8 cellular contexts compared by ENCODE assay signal in the genomic region with DNA sequence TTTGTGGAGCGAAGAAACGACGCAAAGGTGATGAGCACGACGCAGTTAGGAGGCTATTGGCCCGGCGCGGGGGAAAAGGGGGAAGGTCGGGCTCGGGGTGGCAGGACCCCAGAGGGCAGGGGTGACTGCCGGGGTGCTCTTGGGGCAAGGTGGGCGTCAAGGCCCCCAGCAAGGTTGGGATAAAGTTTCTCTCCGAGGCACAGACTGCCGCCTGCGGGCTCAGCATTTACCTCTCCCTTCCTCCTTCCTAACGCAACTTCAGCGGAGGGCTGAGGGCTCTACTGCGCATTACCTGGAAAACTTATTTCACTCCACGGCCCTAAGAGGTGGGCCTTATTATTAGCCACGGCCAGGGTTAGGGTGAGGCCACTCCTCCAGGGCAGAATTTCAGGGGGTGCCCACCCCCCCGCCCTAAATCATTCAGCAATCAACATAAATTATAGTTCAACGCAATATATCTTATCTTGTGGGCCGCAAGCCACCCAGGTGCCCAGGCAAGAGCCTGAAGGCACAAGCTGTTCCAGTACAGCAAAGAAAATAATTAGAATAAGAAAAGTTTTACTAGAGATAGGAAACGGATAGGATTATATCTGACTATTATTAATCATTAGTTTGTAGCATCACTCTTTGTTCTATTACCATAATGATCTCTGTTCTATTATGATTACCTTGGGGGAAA. TPM values are rescaled to one million over a fixed set of nuclear protein-coding genes. Genes with fewer than 3 reads are reported as not detected.
DNase-seq lines count a peak whose midpoint lies in the region; ATAC-seq, FAIRE-seq and TF ChIP-seq lines count a peak whose summit lies in the region.
"Not testable (repeated sequence)": the region's sequence is repeated elsewhere in the genome, so short reads cannot be mapped to it uniquely, and the experiment has no call there.
"Had no signal": no experiment of that assay in that cellular context is flagged by ENCODE, and none has a peak within 500 bp of the region (broad histone marks: within the 10 kb centered on the region; RNA-seq: fewer than 3 reads in every experiment).

No MANE protein-coding gene starts in this region.

- H3K27ac ChIP-seq in GM23338 (ENCODE audit: low read depth); kidney (ENCODE audit: low read depth in 2 of 2, low read length in 2 of 2): not testable (repeated sequence)

- not testable (repeated sequence) for H3K9me2 ChIP-seq in GM23338 (ENCODE audit: insufficient read depth)

- H3K27me3 Mint-ChIP-seq in GM23338 (ENCODE audit: insufficient read depth, low read depth, poor library complexity); activated naive CD4-positive, alpha-beta T cell treated with anti-CD3 and anti-CD28 coated beads, Interleukin-2, amount 50 U/mL, for 24 hours; effector memory CD8-positive, alpha-beta T cell; neural crest cell (ENCODE audit: low read depth): not testable (repeated sequence)

- H3K9me3 Mint-ChIP-seq in GM23338; activated naive CD4-positive, alpha-beta T cell treated with anti-CD3 and anti-CD28 coated beads, Interleukin-2, amount 50 U/mL, for 24 hours; effector memory CD8-positive, alpha-beta T cell; neural crest cell: not testable (repeated sequence)

- H2AFZ ChIP-seq in GM23338: not testable (repeated sequence)

- H3K4me1 ChIP-seq in GM23338 (ENCODE audit: insufficient read depth); kidney (ENCODE audit: control insufficient read depth in 1 of 2, insufficient read depth in 1 of 2, low read depth in 1 of 2, low read length in 2 of 2): not testable (repeated sequence)

- DNase-seq in GM23338 (ENCODE audit: low spot score): peak; percentile 68
- peak; percentile 17 for DNase-seq in T-helper 22 cell (ENCODE audit: low read depth)
- DNase-seq in effector memory CD8-positive, alpha-beta T cell: peak; percentile 24 to 44 (median 42)
- DNase-seq in kidney: peak; percentile 94
- DNase-seq in neural crest cell (ENCODE audit: low read depth, low spot score): peak; percentile 58
- DNase-seq in stimulated activated CD8-positive, alpha-beta memory T cell treated with anti-CD3 and anti-CD28 coated beads, Interleukin-4, amount 100 ng/mL, for 48 hours: peak; percentile 55

- H4K20me1 ChIP-seq in GM23338 (replicated peaks; ENCODE audit: insufficient read depth): not testable (repeated sequence)

- not testable (repeated sequence) for H3K4me1 Mint-ChIP-seq in GM23338; activated naive CD4-positive, alpha-beta T cell treated with anti-CD3 and anti-CD28 coated beads, Interleukin-2, amount 50 U/mL, for 24 hours; effector memory CD8-positive, alpha-beta T cell (ENCODE audit: low read depth in 2 of 2); neural crest cell

- TF ChIP-seq CTCF in GM23338 (conservative IDR thresholded peaks at IDR 0.05; ENCODE audit: low read depth in 2 of 2); kidney (IDR thresholded peaks at IDR 0.05; ENCODE audit: borderline replicate concordance, extremely low read depth, insufficient read depth); neural crest cell (conservative IDR thresholded peaks at IDR 0.05): not testable (repeated sequence)

- not testable (repeated sequence) for ATAC-seq in GM23338; effector memory CD8-positive, alpha-beta T cell (replicated peaks)

- FAIRE-seq in kidney (lab: Jason Lieb, UNC): not testable (repeated sequence)

- H3K4me2 ChIP-seq in GM23338: peak overlapping the region; percentile 84

- H3K36me3 ChIP-seq in GM23338 (ENCODE audit: insufficient read depth); kidney (ENCODE audit: control insufficient read depth in 1 of 2, insufficient read depth in 2 of 2, low read length in 2 of 2): not testable (repeated sequence)

- not testable (repeated sequence) for H3K9me3 ChIP-seq in kidney (ENCODE audit: control insufficient read depth in 1 of 2, low read length in 2 of 2)

- H3K4me3 ChIP-seq in GM23338: peak overlapping the region; percentile 52
- not testable (repeated sequence) for H3K4me3 ChIP-seq in kidney (ENCODE audit: low read length in 2 of 2)

- H3K27me3 ChIP-seq in GM23338 (ENCODE audit: insufficient read depth): not testable (repeated sequence)

- intact Hi-C loops in kidney (cut with DNase I): not testable (repeated sequence)

- peak overlapping the region; percentile 56 for H3K4me3 Mint-ChIP-seq in GM23338
- peak overlapping the region; percentile 2 for H3K4me3 Mint-ChIP-seq in activated naive CD4-positive, alpha-beta T cell treated with anti-CD3 and anti-CD28 coated beads, Interleukin-2, amount 50 U/mL, for 24 hours
- peak overlapping the region in 1 of 2 donors; percentile 1 for H3K4me3 Mint-ChIP-seq in effector memory CD8-positive, alpha-beta T cell
- peak overlapping the region; percentile 68 for H3K4me3 Mint-ChIP-seq in neural crest cell

- not testable (repeated sequence) for H3K36me3 Mint-ChIP-seq in GM23338 (ENCODE audit: low read depth); activated naive CD4-positive, alpha-beta T cell treated with anti-CD3 and anti-CD28 coated beads, Interleukin-2, amount 50 U/mL, for 24 hours; effector memory CD8-positive, alpha-beta T cell (ENCODE audit: insufficient read depth); neural crest cell (ENCODE audit: low read depth)

- H3K9ac ChIP-seq in kidney (ENCODE audit: low read length in 2 of 2): not testable (repeated sequence)

- H3K79me2 ChIP-seq in GM23338 (replicated peaks; ENCODE audit: insufficient read depth): not testable (repeated sequence)

- H3F3A ChIP-seq in GM23338 (replicated peaks; ENCODE audit: low read depth): not testable (repeated sequence)

- H3K27ac Mint-ChIP-seq in GM23338: peak overlapping the region; percentile 2; the same call in 1 of the 2 replicates
- not testable (repeated sequence) for H3K27ac Mint-ChIP-seq in activated naive CD4-positive, alpha-beta T cell treated with anti-CD3 and anti-CD28 coated beads, Interleukin-2, amount 50 U/mL, for 24 hours; neural crest cell (ENCODE audit: unreplicated experiment)
- peak overlapping the region; percentile 2 to 35 for H3K27ac Mint-ChIP-seq in effector memory CD8-positive, alpha-beta T cell

RNA-seq across cellular contexts. Expression of a gene that starts 1.6 kb away (rescaled TPM):
- not detected in 2 replicates for total RNA-seq in GM23338 (2014; rRNA removed; shearing (Covaris generic))
- polyA plus RNA-seq in GM23338 (2016; fragmentation: Nextera tagmentation; extraction: Ambion mirVana) (9.2 and 11.2 TPM in 2 replicates), kidney (ENCODE audit: insufficient read depth, low read depth, low replicate concordance) (not detected)
- total RNA-seq in kidney (9,871 TPM), neural crest cell (6,904 and 8,313 TPM in 2 replicates)
- total RNA-seq: HT1080 had no signal

RNA-seq across cellular contexts. Expression of a gene that starts 3.7 kb away (rescaled TPM):
- not detected in 2 replicates for total RNA-seq in GM23338 (2014; rRNA removed; shearing (Covaris generic))
- 0.31 TPM in 1 of 2 replicates, not detected in the other for polyA plus RNA-seq in GM23338 (2016; fragmentation: Nextera tagmentation; extraction: Ambion mirVana)
- total RNA-seq in kidney: not detected
- not detected for polyA plus RNA-seq in kidney (ENCODE audit: insufficient read depth, low read depth, low replicate concordance)
- total RNA-seq in neural crest cell: not detected in 2 replicates
- total RNA-seq: HT1080 had no signal

RNA-seq across cellular contexts. Expression of a gene that starts 20.5 kb away (rescaled TPM):
- total RNA-seq in GM23338 (2014; rRNA removed; shearing (Covaris generic)): 0.78 and 1.5 TPM in 2 replicates
- polyA plus RNA-seq in GM23338 (2016; fragmentation: Nextera tagmentation; extraction: Ambion mirVana) (1.1 and 2.4 TPM in 2 replicates), kidney (ENCODE audit: insufficient read depth, low read depth, low replicate concordance) (15.7 TPM)
- total RNA-seq in kidney (18.1 TPM), neural crest cell (4.6 and 5.8 TPM in 2 replicates)

Comparison
In these comparisons a context has a peak if more than half of its experiments do, and no peak if none do; other contexts are left out.
1. DNase-seq: peak in every context shown above with its lines; median percentile 94 in kidney; 68 in GM23338; 58 in neural crest cell; 55 in stimulated activated CD8-positive, alpha-beta memory T cell treated with anti-CD3 and anti-CD28 coated beads, Interleukin-4, amount 100 ng/mL, for 48 hours; 42 in effector memory CD8-positive, alpha-beta T cell; 17 in T-helper 22 cell.
2. RNA of a gene that starts 1.6 kb away (total RNA-seq): 9,871 TPM in kidney (single experiment) and 6,904 to 8,313 TPM in neural crest cell; not detected in GM23338; every median in the first group is over 1,000 times any median in the second.